In genomic region chr10:80530251-80530650, GRCh38 we compare ENCODE assay signal across 8 cellular contexts. TPM values are rescaled to one million over a fixed set of nuclear protein-coding genes. Genes with fewer than 3 reads are reported as not detected.
DNase-seq lines count a peak whose midpoint lies in the region; ATAC-seq and TF ChIP-seq lines count a peak whose summit lies in the region.

No MANE protein-coding gene starts in this region.

- peak overlapping the region; percentile 74 for H3K27ac Mint-ChIP-seq in activated CD4-positive, alpha-beta memory T cell treated with anti-CD3 and anti-CD28 coated beads for 36 hours
- peak overlapping the region; percentile 90 for H3K27ac Mint-ChIP-seq in stimulated activated effector memory CD8-positive, alpha-beta T cell treated with anti-CD3 and anti-CD28 coated beads, Interleukin-12 subunit alpha, Interleukin-12 subunit beta, amount 100 ng/mL, for 72 hours

- no peaks in the 10 kb centered on the region for H3K9me3 Mint-ChIP-seq in activated CD4-positive, alpha-beta memory T cell treated with anti-CD3 and anti-CD28 coated beads for 36 hours
- H3K9me3 Mint-ChIP-seq in stimulated activated effector memory CD8-positive, alpha-beta T cell treated with anti-CD3 and anti-CD28 coated beads, Interleukin-12 subunit alpha, Interleukin-12 subunit beta, amount 100 ng/mL, for 72 hours = no peaks in the 10 kb centered on the region

- peaks cover 66% of the 10 kb centered on the region for H3K4me1 Mint-ChIP-seq in activated CD4-positive, alpha-beta memory T cell treated with anti-CD3 and anti-CD28 coated beads for 36 hours (ENCODE audit: low read depth)
- H3K4me1 Mint-ChIP-seq in stimulated activated effector memory CD8-positive, alpha-beta T cell treated with anti-CD3 and anti-CD28 coated beads, Interleukin-12 subunit alpha, Interleukin-12 subunit beta, amount 100 ng/mL, for 72 hours = peaks cover 46% of the 10 kb centered on the region

- H3K4me1 ChIP-seq in foreskin keratinocyte = no peaks in the 10 kb centered on the region

- H3K27me3 ChIP-seq in foreskin keratinocyte = no peaks in the 10 kb centered on the region

- H3K27ac ChIP-seq in foreskin keratinocyte = no peak overlapping the region

- ATAC-seq in foreskin keratinocyte = peak; percentile 71
- ATAC-seq in stimulated activated effector memory CD8-positive, alpha-beta T cell treated with anti-CD3 and anti-CD28 coated beads, Interleukin-12 subunit alpha, Interleukin-12 subunit beta, amount 100 ng/mL, for 72 hours = peak; percentile 96
- ATAC-seq in omental fat pad (ENCODE audit: low FRiP score) = no peak

- DNase-seq in activated T-cell treated with anti-CD3 and anti-CD28 coated beads for 1 hour (ENCODE audit: low read depth) (peak; percentile 23), activated T-cell treated with anti-CD3 and anti-CD28 coated beads for 4 hours (no peak), foreskin keratinocyte (no peak), omental fat pad (ENCODE audit: low spot score) (no peak), NCI-H526 treated with DMSO at 0.1 percent for 48 hours (lab: John Stamatoyannopoulos, UW) (no peak)
- DNase-seq in Jurkat, Clone E6-1 (ENCODE audit: low read depth, low spot score) = peak; percentile 18
- peak; percentile 80 for DNase-seq in activated CD4-positive, alpha-beta memory T cell treated with anti-CD3 and anti-CD28 coated beads for 36 hours
- peak in 1 of 2 donors; percentile 28 for DNase-seq in stimulated activated effector memory CD8-positive, alpha-beta T cell treated with anti-CD3 and anti-CD28 coated beads, Interleukin-12 subunit alpha, Interleukin-12 subunit beta, amount 100 ng/mL, for 72 hours (ENCODE audit: low spot score in 2 of 2)

- CTCF ChIA-PET in activated CD4-positive, alpha-beta memory T cell treated with anti-CD3 and anti-CD28 coated beads for 36 hours (lab: Charles Lee) = interaction anchor here (1.1 to 3.6 kb wide), 3 partner anchors 21 to 86 kb away, joined by 3 to 27 read pairs (median 9); no protein-coding TSS in a partner anchor

- peak; percentile 67 for TF ChIP-seq CTCF in foreskin keratinocyte (conservative IDR thresholded peaks at IDR 0.05)
- no peak for TF ChIP-seq CTCF in omental fat pad (IDR thresholded peaks at IDR 0.05)

- POLR2A ChIA-PET in activated CD4-positive, alpha-beta memory T cell treated with anti-CD3 and anti-CD28 coated beads for 36 hours (lab: Charles Lee) = no interaction called here

- H3K4me3 ChIP-seq in Jurkat, Clone E6-1 (ENCODE audit: low read length) = no peak overlapping the region

- intact Hi-C loops in activated CD4-positive, alpha-beta memory T cell treated with anti-CD3 and anti-CD28 coated beads for 36 hours (cut with micrococcal nuclease) = loop anchor here (1.0 to 2.0 kb wide), 5 partner anchors 19 to 151 kb away; no protein-coding TSS in a partner anchor

- no peaks in the 10 kb centered on the region for H3K27me3 Mint-ChIP-seq in activated CD4-positive, alpha-beta memory T cell treated with anti-CD3 and anti-CD28 coated beads for 36 hours

- no peak overlapping the region for H3K4me3 Mint-ChIP-seq in activated CD4-positive, alpha-beta memory T cell treated with anti-CD3 and anti-CD28 coated beads for 36 hours
- H3K4me3 Mint-ChIP-seq in stimulated activated effector memory CD8-positive, alpha-beta T cell treated with anti-CD3 and anti-CD28 coated beads, Interleukin-12 subunit alpha, Interleukin-12 subunit beta, amount 100 ng/mL, for 72 hours = peak overlapping the region; percentile 59

- H3K36me3 Mint-ChIP-seq in activated CD4-positive, alpha-beta memory T cell treated with anti-CD3 and anti-CD28 coated beads for 36 hours = peaks cover 12% of the 10 kb centered on the region
- H3K36me3 Mint-ChIP-seq in stimulated activated effector memory CD8-positive, alpha-beta T cell treated with anti-CD3 and anti-CD28 coated beads, Interleukin-12 subunit alpha, Interleukin-12 subunit beta, amount 100 ng/mL, for 72 hours = peaks cover 23% of the 10 kb centered on the region

RNA-seq across cellular contexts. Expression of gene SH2D4B, which starts 7.5 kb away (rescaled TPM):
- polyA plus RNA-seq in Jurkat, Clone E6-1 (2012; ENCODE audit: insufficient read depth, insufficient read length) = not detected
- total RNA-seq in activated CD4-positive, alpha-beta memory T cell treated with anti-CD3 and anti-CD28 coated beads for 36 hours = under 1 TPM in 1 of 2 experiments, not detected in 1; 0.12 TPM
- not detected in 2 replicates for total RNA-seq in foreskin keratinocyte
- polyA plus RNA-seq in foreskin keratinocyte = 0.02 TPM in 1 of 2 replicates, not detected in the other
- under 1 TPM in 1 of 4 donors, not detected in 3; 0.13 TPM for total RNA-seq in omental fat pad

Comparison
In these comparisons a context has a peak if more than half of its experiments do, and no peak if none do; other contexts are left out.
1. DNase-seq: peak in activated T-cell treated with anti-CD3 and anti-CD28 coated beads for 1 hour (single experiment), Jurkat, Clone E6-1 (single experiment) and activated CD4-positive, alpha-beta memory T cell treated with anti-CD3 and anti-CD28 coated beads for 36 hours (single experiment); none in activated T-cell treated with anti-CD3 and anti-CD28 coated beads for 4 hours (single experiment), foreskin keratinocyte (0 of 2), omental fat pad (single experiment) and NCI-H526 treated with DMSO at 0.1 percent for 48 hours (single experiment).